8 cellular contexts compared by ENCODE assay signal in the genomic region with DNA sequence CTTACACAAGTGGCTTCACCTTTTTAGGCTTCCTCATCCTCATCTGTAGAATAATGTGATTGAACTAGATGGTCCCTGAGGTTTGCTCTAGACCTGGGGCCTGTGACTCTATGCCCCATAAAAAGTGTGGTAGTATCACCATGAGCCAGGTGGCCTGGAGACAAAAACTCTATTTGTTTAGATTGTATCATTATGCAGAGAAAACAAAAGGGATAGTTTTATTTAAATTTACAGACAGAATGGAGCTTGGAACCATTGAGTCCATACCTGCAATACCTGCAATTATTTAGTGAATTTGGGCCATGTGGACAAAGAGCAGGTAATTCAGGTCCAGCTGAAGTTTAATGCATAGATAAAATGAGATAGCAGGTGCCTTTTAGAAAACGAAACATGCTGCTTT.
"Had no signal": no experiment of that assay in that cellular context is flagged by ENCODE, and none has a peak within 500 bp of the region (broad histone marks: within the 10 kb centered on the region; RNA-seq: fewer than 3 reads in every experiment).

No MANE protein-coding gene starts in this region.

- H3K36me3 ChIP-seq: HAP-1 had no signal

- H3K4me1 ChIP-seq: HAP-1 had no signal

- H3K4me3 ChIP-seq: GM23248, HAP-1 had no signal

- DNase-seq: GM23248, GOT3, H7, HFFc6, IMR-90 had no signal

- H3K9ac ChIP-seq: GM23248 had no signal

- H2AFZ ChIP-seq: GM23248 had no signal

- FAIRE-seq: HTR-8/SVneo had no signal

- H3K9me3 ChIP-seq: HAP-1 had no signal

- ATAC-seq: HCT116 had no signal

- H3K27ac ChIP-seq: GM23248 had no signal
